Comparison of ENCODE assay signal across 18 cellular contexts in the genomic region with DNA sequence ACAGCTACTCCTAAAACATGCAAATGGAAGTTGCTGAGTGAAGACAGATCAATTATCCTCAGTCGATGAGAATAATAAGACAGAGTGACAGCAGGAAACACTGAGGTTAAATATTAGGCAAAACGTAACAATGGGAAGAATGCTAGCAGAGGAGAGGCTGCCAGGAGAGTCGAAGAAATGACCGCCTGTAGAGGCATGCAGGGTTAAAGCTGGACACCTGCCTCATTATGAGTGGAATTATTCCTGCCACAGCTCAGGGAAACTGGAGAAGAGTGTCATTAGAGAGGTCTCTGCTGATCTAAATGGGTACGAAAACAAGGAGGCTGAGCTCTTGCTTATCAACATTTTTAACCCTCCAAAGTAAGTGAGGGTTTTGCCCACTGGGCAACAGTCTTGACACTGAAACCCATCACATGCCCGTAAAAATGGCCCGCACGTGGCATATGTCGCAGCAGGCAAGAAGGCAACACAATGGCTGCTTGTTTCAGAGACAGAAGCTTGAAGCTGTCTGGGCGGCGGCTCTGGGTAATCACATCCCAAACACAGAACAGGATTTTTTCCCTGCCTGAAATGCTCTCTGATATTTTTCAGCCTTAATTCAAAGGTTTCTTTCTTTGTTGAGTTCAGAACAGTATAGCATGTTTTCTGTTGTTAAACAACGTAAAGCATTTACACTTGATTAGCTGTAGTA.
DNase-seq lines count a peak whose midpoint lies in the region; ATAC-seq and TF ChIP-seq lines count a peak whose summit lies in the region.
"Had no signal": no experiment of that assay in that cellular context is flagged by ENCODE, and none has a peak within 500 bp of the region (broad histone marks: within the 10 kb centered on the region; RNA-seq: fewer than 3 reads in every experiment).

No MANE protein-coding gene starts in this region.

- H3K27me3 Mint-ChIP-seq in neural progenitor cell (ENCODE audit: insufficient read depth, low read depth), result no peaks in the 10 kb centered on the region
- H3K27me3 Mint-ChIP-seq: activated CD4-positive, alpha-beta T cell treated with anti-CD3 and anti-CD28 coated beads, Interleukin-2, amount 10 ng/mL, durations not matched to agents 7 days and 5 days; activated T-cell treated with anti-CD3 and anti-CD28 coated beads, Interleukin-2, amount 50 U/mL, for 24 hours had no signal

- no peaks in the 10 kb centered on the region for H3K36me3 Mint-ChIP-seq in neural progenitor cell
- H3K36me3 Mint-ChIP-seq: natural killer cell had no signal

- H3K9ac ChIP-seq in neural progenitor cell, result no peak overlapping the region

- H3K4me2 ChIP-seq in neural progenitor cell, result no peak overlapping the region
- H3K4me2 ChIP-seq: GM23338 had no signal

- peaks cover 24% of the 10 kb centered on the region for H3K4me1 ChIP-seq in neural progenitor cell

- no peaks in the 10 kb centered on the region for H3K9me3 Mint-ChIP-seq in neural progenitor cell
- H3K9me3 Mint-ChIP-seq: activated CD4-positive, alpha-beta T cell treated with anti-CD3 and anti-CD28 coated beads, Interleukin-2, amount 10 ng/mL, durations not matched to agents 7 days and 5 days; activated T-cell treated with anti-CD3 and anti-CD28 coated beads, Interleukin-2, amount 50 U/mL, for 24 hours; GM23338; T-helper 2 cell treated with Interferon-gamma antibody and Interleukin-4, amounts not matched to agents 5 μg/mL and 100 μg/mL, for 36 hours had no signal

- H3K27ac ChIP-seq in neural progenitor cell, result no peak overlapping the region

- H3K4me3 ChIP-seq in neural progenitor cell, result no peak overlapping the region
- H3K4me3 ChIP-seq: GM23338 had no signal

- no peak for TF ChIP-seq CTCF in neural progenitor cell (IDR thresholded peaks at IDR 0.05)

- peaks cover 11% of the 10 kb centered on the region for H4K20me1 ChIP-seq in neural progenitor cell (ENCODE audit: low read depth)

- no peaks in the 10 kb centered on the region for H3K9me3 ChIP-seq in neural progenitor cell (ENCODE audit: low read depth)

- no peaks in the 10 kb centered on the region for H3K79me2 ChIP-seq in neural progenitor cell (ENCODE audit: low read depth)

- H3K27me3 ChIP-seq in neural progenitor cell, result no peaks in the 10 kb centered on the region

- peak overlapping the region; percentile 21 for H3K27ac Mint-ChIP-seq in neural progenitor cell
- H3K27ac Mint-ChIP-seq: activated CD4-positive, alpha-beta T cell treated with anti-CD3 and anti-CD28 coated beads, Interleukin-2, amount 10 ng/mL, durations not matched to agents 7 days and 5 days; activated T-cell treated with anti-CD3 and anti-CD28 coated beads, Interleukin-2, amount 50 U/mL, for 24 hours; GM23338; natural killer cell; T-helper 2 cell treated with Interferon-gamma antibody and Interleukin-4, amounts not matched to agents 5 μg/mL and 100 μg/mL, for 36 hours had no signal

- H3K4me1 Mint-ChIP-seq in neural progenitor cell, result peaks cover 51% of the 10 kb centered on the region
- H3K4me1 Mint-ChIP-seq: activated CD4-positive, alpha-beta T cell treated with anti-CD3 and anti-CD28 coated beads, Interleukin-2, amount 10 ng/mL, durations not matched to agents 7 days and 5 days had no signal

- no peak overlapping the region for H2AFZ ChIP-seq in neural progenitor cell (replicated peaks)
- H2AFZ ChIP-seq: GM23338 had no signal

- peak; percentile 83 for DNase-seq in Ammon's horn (ENCODE audit: low spot score)
- peak; percentile 64 for DNase-seq in NCI-H748 treated with DMSO at 0.1 percent for 48 hours (lab: John Stamatoyannopoulos, UW)
- DNase-seq in neural progenitor cell (ENCODE audit: low spot score), result peak; percentile 23
- no peak for DNase-seq in DMS53 treated with DMSO at 0.1 percent for 48 hours (lab: John Stamatoyannopoulos, UW; ENCODE audit: unreplicated experiment)
- DNase-seq in cortex of kidney (lab: John Stamatoyannopoulos, UW), result no peak
- DNase-seq in activated effector memory CD4-positive, alpha-beta T cell treated with anti-CD3 and anti-CD28 coated beads, Interleukin-2, amount 50 U/mL, for 16 hours, result no peak
- DNase-seq in NCI-H1930 (lab: John Stamatoyannopoulos, UW), result no peak
- DNase-seq: activated CD4-positive, alpha-beta T cell treated with anti-CD3 and anti-CD28 coated beads, Interleukin-2, amount 10 ng/mL, durations not matched to agents 7 days and 5 days; activated T-cell treated with anti-CD3 and anti-CD28 coated beads, Interleukin-2, amount 50 U/mL, for 24 hours; foreskin fibroblast; kidney glomerular epithelial cell; natural killer cell; NCI-H1092; Right ventricle myocardium superior had no signal

- peaks cover 8% of the 10 kb centered on the region for H3F3A ChIP-seq in neural progenitor cell (ENCODE audit: low read depth)

- peak; percentile 37 for ATAC-seq in esophagus mucosa
- ATAC-seq: HepG2, natural killer cell had no signal

- H3K36me3 ChIP-seq in neural progenitor cell, result no peaks in the 10 kb centered on the region

- H3K4me3 Mint-ChIP-seq in neural progenitor cell, result no peak overlapping the region
- H3K4me3 Mint-ChIP-seq: activated CD4-positive, alpha-beta T cell treated with anti-CD3 and anti-CD28 coated beads, Interleukin-2, amount 10 ng/mL, durations not matched to agents 7 days and 5 days; activated T-cell treated with anti-CD3 and anti-CD28 coated beads, Interleukin-2, amount 50 U/mL, for 24 hours; GM23338; natural killer cell; T-helper 2 cell treated with Interferon-gamma antibody and Interleukin-4, amounts not matched to agents 5 μg/mL and 100 μg/mL, for 36 hours had no signal

Comparison
In these comparisons a context has a peak if more than half of its experiments do, and no peak if none do; other contexts are left out.
1. DNase-seq: peak in Ammon's horn (single experiment), NCI-H748 treated with DMSO at 0.1 percent for 48 hours (single experiment) and neural progenitor cell (single experiment); none in DMS53 treated with DMSO at 0.1 percent for 48 hours (single experiment), cortex of kidney (single experiment), activated effector memory CD4-positive, alpha-beta T cell treated with anti-CD3 and anti-CD28 coated beads, Interleukin-2, amount 50 U/mL, for 16 hours (single experiment) and NCI-H1930 (0 of 2).